Comparison of ENCODE assay signal across 12 cellular contexts in genomic region chr1:55580845-55581332, GRCh38.
DNase-seq lines count a peak whose midpoint lies in the region; ATAC-seq, FAIRE-seq and TF ChIP-seq lines count a peak whose summit lies in the region.
"Had no signal": no experiment of that assay in that cellular context is flagged by ENCODE, and none has a peak within 500 bp of the region (broad histone marks: within the 10 kb centered on the region; RNA-seq: fewer than 3 reads in every experiment).

No MANE protein-coding gene starts in this region.

- WGBS in right cardiac atrium, result 55% methylated on average over 3 of the region's 3 CpGs

- H3K9me3 ChIP-seq in right cardiac atrium (ENCODE audit: control insufficient read depth, low read length) (no peaks in the 10 kb centered on the region), skeletal muscle satellite cell (replicated peaks; ENCODE audit: low read length) (no peaks in the 10 kb centered on the region)

- FAIRE-seq in H54 (lab: Jason Lieb, UNC), result no peak

- H3K27ac Mint-ChIP-seq in effector memory CD8-positive, alpha-beta T cell, result no peak overlapping the region
- H3K27ac Mint-ChIP-seq in T-cell, result no peak overlapping the region
- H3K27ac Mint-ChIP-seq: activated T-cell treated with anti-CD3 and anti-CD28 coated beads, Interleukin-2, amount 50 U/mL, for 24 hours had no signal

- H3K27me3 ChIP-seq in brain microvascular endothelial cell (replicated peaks) (no peaks in the 10 kb centered on the region), right cardiac atrium (ENCODE audit: control insufficient read depth, insufficient read depth) (no peaks in the 10 kb centered on the region), skeletal muscle satellite cell (ENCODE audit: control insufficient read depth, insufficient read depth, low read length) (no peaks in the 10 kb centered on the region)

- H3K4me1 ChIP-seq in right cardiac atrium (ENCODE audit: control insufficient read depth, insufficient read depth, low read length), result peaks cover 2% of the 10 kb centered on the region
- H3K4me1 ChIP-seq in skeletal muscle satellite cell (ENCODE audit: control insufficient read depth, insufficient read depth, low read length), result peaks cover 66% of the 10 kb centered on the region

- H3K4me3 ChIP-seq in brain microvascular endothelial cell (ENCODE audit: low read depth, low read length) (no peak overlapping the region), right cardiac atrium (ENCODE audit: low read length) (no peak overlapping the region), skeletal muscle satellite cell (ENCODE audit: low read length) (no peak overlapping the region)

- no peak for TF ChIP-seq CTCF in brain microvascular endothelial cell (IDR thresholded peaks at IDR 0.05; ENCODE audit: low read depth, low read length, missing control alignments)

- in situ Hi-C loops in brain microvascular endothelial cell (cut with HindIII; ENCODE audit: low pct_ligation_motif_present, low sequenced_read_pairs), result no loop called here

- POLR2A ChIA-PET in T-cell (lab: Charles Lee), result no interaction called here

- H3K9ac ChIP-seq in skeletal muscle satellite cell (ENCODE audit: low read depth, low read length), result peak overlapping the region; percentile 86

- no peak for TF ChIP-seq POLR2A in H54 (IDR thresholded peaks at IDR 0.05; ENCODE audit: low read depth, low read length)

- H3K27me3 Mint-ChIP-seq in effector memory CD8-positive, alpha-beta T cell, result peaks cover 39 to 66% of the 10 kb centered on the region in 2 donors
- peaks cover 18 to 25% of the 10 kb centered on the region in 2 donors for H3K27me3 Mint-ChIP-seq in T-cell

- no peaks in the 10 kb centered on the region for H3K36me3 Mint-ChIP-seq in effector memory CD8-positive, alpha-beta T cell (ENCODE audit: insufficient read depth)
- no peaks in the 10 kb centered on the region for H3K36me3 Mint-ChIP-seq in T-cell

- DNase-seq in H54 (ENCODE audit: insufficient read length, low spot score), result peak; percentile 24
- DNase-seq in brain microvascular endothelial cell, result peak; percentile 53
- DNase-seq in right cardiac atrium, result no peak
- DNase-seq in NOMO-1 treated with dmso at 0.1 percent for 144 hours (lab: John Stamatoyannopoulos, UW; ENCODE audit: unreplicated experiment), result no peak
- no peak for DNase-seq in effector memory CD8-positive, alpha-beta T cell
- no peak for DNase-seq in stimulated activated naive CD4-positive, alpha-beta T cell treated with Interleukin-2 at 50 U/mL for 16 hours (lab: John Stamatoyannopoulos, UW)
- no peak for DNase-seq in T-cell
- DNase-seq: activated T-cell treated with anti-CD3 and anti-CD28 coated beads, Interleukin-2, amount 50 U/mL, for 24 hours; effector CD8-positive, alpha-beta T cell; NCI-H146; T-helper 1 cell had no signal

- H3K9me3 Mint-ChIP-seq in effector memory CD8-positive, alpha-beta T cell, result no peaks in the 10 kb centered on the region
- H3K9me3 Mint-ChIP-seq in T-cell, result no peaks in the 10 kb centered on the region
- H3K9me3 Mint-ChIP-seq: activated T-cell treated with anti-CD3 and anti-CD28 coated beads, Interleukin-2, amount 50 U/mL, for 24 hours had no signal

- H3K27ac ChIP-seq in brain microvascular endothelial cell, result no peak overlapping the region
- H3K27ac ChIP-seq in right cardiac atrium (ENCODE audit: low read length), result peak overlapping the region; percentile 41

- no peak overlapping the region for H3K4me3 Mint-ChIP-seq in effector memory CD8-positive, alpha-beta T cell
- no peak overlapping the region for H3K4me3 Mint-ChIP-seq in T-cell
- H3K4me3 Mint-ChIP-seq: activated T-cell treated with anti-CD3 and anti-CD28 coated beads, Interleukin-2, amount 50 U/mL, for 24 hours had no signal

- CTCF ChIA-PET in T-cell (lab: Charles Lee), result no interaction called here

- H3K36me3 ChIP-seq in brain microvascular endothelial cell (replicated peaks) (no peaks in the 10 kb centered on the region), skeletal muscle satellite cell (ENCODE audit: insufficient read depth, low read length) (no peaks in the 10 kb centered on the region)

- ATAC-seq in right cardiac atrium, result peak; percentile 74 to 81
- ATAC-seq in effector memory CD8-positive, alpha-beta T cell (replicated peaks), result no peak
- ATAC-seq in T-cell (replicated peaks in 1 of 4), result no peak

- peak overlapping the region; percentile 61 for H3K4me2 ChIP-seq in skeletal muscle satellite cell (ENCODE audit: low read length)

- no peaks in the 10 kb centered on the region for H3K4me1 Mint-ChIP-seq in effector memory CD8-positive, alpha-beta T cell (ENCODE audit: low read depth in 2 of 2)
- no peaks in the 10 kb centered on the region for H3K4me1 Mint-ChIP-seq in T-cell

- intact Hi-C loops in right cardiac atrium (cut with DNase I), result no loop called here

Comparison
In these comparisons a context has a peak if more than half of its experiments do, and no peak if none do; other contexts are left out.
1. DNase-seq: peak in H54 (single experiment) and brain microvascular endothelial cell (single experiment); none in right cardiac atrium (0 of 3), NOMO-1 treated with dmso at 0.1 percent for 144 hours (single experiment), effector memory CD8-positive, alpha-beta T cell (0 of 3), stimulated activated naive CD4-positive, alpha-beta T cell treated with Interleukin-2 at 50 U/mL for 16 hours (single experiment) and T-cell (0 of 34).
2. ATAC-seq: peak in right cardiac atrium (2 of 2); none in effector memory CD8-positive, alpha-beta T cell (single experiment) and T-cell (0 of 4).